1 cellular context compared by ENCODE assay signal in genomic region chr14:105300542-105301102, GRCh38.
TF ChIP-seq lines count a peak whose summit lies in the region.

Gene BRF1, minus strand, starts transcription at chr14:105301001. Its CDS starts 372 bp downstream, at chr14:105300629.

TF ChIP-seq in H1, 55 proteins besides CTCF, POLR2A, EP300 and RAD21 (continued from another document):
- no peak for TF ChIP-seq CHD7 (IDR thresholded peaks at IDR 0.05; ENCODE audit: insufficient replicate concordance, low read length)
- peak; percentile 69; the same call in 1 of the 2 replicates for TF ChIP-seq BRCA1 (IDR thresholded peaks at IDR 0.05; ENCODE audit: low read depth, low read length)
- no peak for TF ChIP-seq EGR1 (IDR thresholded peaks at IDR 0.05; ENCODE audit: borderline replicate concordance, low read depth, low read length)
- TF ChIP-seq SAP30 (IDR thresholded peaks at IDR 0.05; ENCODE audit: insufficient read depth, insufficient replicate concordance, low read length), result no peak
- no peak for TF ChIP-seq ZNF274 (IDR thresholded peaks at IDR 0.05; ENCODE audit: borderline replicate concordance, extremely low read depth, low read length)
- no peak for TF ChIP-seq TEAD4 (IDR thresholded peaks at IDR 0.05; ENCODE audit: low read depth, low read length)
- TF ChIP-seq CREB1 (IDR thresholded peaks at IDR 0.05), result no peak
- no peak for TF ChIP-seq EZH2 (IDR thresholded peaks at IDR 0.05; ENCODE audit: low read depth, low read length, severe bottlenecking)
- no peak for TF ChIP-seq CBX8 (IDR thresholded peaks at IDR 0.05; ENCODE audit: borderline replicate concordance, low read depth, low read length)
- no peak for TF ChIP-seq FOSL1 (IDR thresholded peaks at IDR 0.05; ENCODE audit: insufficient read depth, low read depth, low read length)
- no peak for TF ChIP-seq HDAC6 (IDR thresholded peaks at IDR 0.05; ENCODE audit: low read depth, low read length)
- TF ChIP-seq HDAC2 (IDR thresholded peaks at IDR 0.05; ENCODE audit: borderline replicate concordance in 1 of 2, low read depth in 2 of 2, low read length in 2 of 2), result no peak
- no peak; the same call in 1 of the 2 replicates for TF ChIP-seq TBP (IDR thresholded peaks at IDR 0.05; ENCODE audit: low read depth, low read length)
- TF ChIP-seq CHD2 (IDR thresholded peaks at IDR 0.05; ENCODE audit: low read length), result peak; percentile 89
- no peak; the same call in 1 of the 2 replicates for TF ChIP-seq BACH1 (IDR thresholded peaks at IDR 0.05; ENCODE audit: low read length)
- TF ChIP-seq POU5F1 (IDR thresholded peaks at IDR 0.05; ENCODE audit: low read depth, low read length), result no peak
- TF ChIP-seq ATF2 (IDR thresholded peaks at IDR 0.05; ENCODE audit: low read length), result no peak
- no peak for TF ChIP-seq ASH2L (IDR thresholded peaks at IDR 0.05; ENCODE audit: low read length)
- TF ChIP-seq MAFK (IDR thresholded peaks at IDR 0.05; ENCODE audit: low read depth, low read length), result no peak
- no peak for TF ChIP-seq CHD1 (IDR thresholded peaks at IDR 0.05; ENCODE audit: low read depth, low read length)
- TF ChIP-seq SIX5 (IDR thresholded peaks at IDR 0.05; ENCODE audit: low read depth, low read length), result no peak
- TF ChIP-seq KDM5A (IDR thresholded peaks at IDR 0.05; ENCODE audit: low read length), result no peak
- no peak for TF ChIP-seq KDM1A (IDR thresholded peaks at IDR 0.05; ENCODE audit: borderline replicate concordance, low read length)
- no peak for TF ChIP-seq YY1 (IDR thresholded peaks at IDR 0.05; ENCODE audit: low read depth, low read length)
- TF ChIP-seq NRF1 (IDR thresholded peaks at IDR 0.05; ENCODE audit: low read depth, low read length), result no peak
- peak; percentile 51 for TF ChIP-seq KDM4A (IDR thresholded peaks at IDR 0.05; ENCODE audit: low read depth, low read length, severe bottlenecking)
- TF ChIP-seq CBX5 (IDR thresholded peaks at IDR 0.05; ENCODE audit: low read depth, low read length), result no peak
- no peak for TF ChIP-seq RNF2 (IDR thresholded peaks at IDR 0.05; ENCODE audit: borderline replicate concordance, low read depth, low read length, missing control alignments, poor library complexity, severe bottlenecking)
- TF ChIP-seq GABPA (IDR thresholded peaks at IDR 0.05; ENCODE audit: borderline replicate concordance, insufficient read depth, low read length), result 0 out of 2 replicates have a peak, but pooled peaks have one; percentile 12
- TF ChIP-seq TCF12 (IDR thresholded peaks at IDR 0.05; ENCODE audit: low read depth, low read length), result no peak
- no peak; the same call in 1 of the 2 replicates for TF ChIP-seq POLR2AphosphoS5 (IDR thresholded peaks at IDR 0.05; ENCODE audit: low read depth, low read length)
- peak; percentile 86; the same call in 1 of the 2 replicates for TF ChIP-seq RBBP5 (IDR thresholded peaks at IDR 0.05; ENCODE audit: borderline replicate concordance, low read depth, low read length)
- TF ChIP-seq SIN3A (conservative IDR thresholded peaks at IDR 0.05 in 1 of 2, IDR thresholded peaks at IDR 0.05 in 1 of 2; ENCODE audit: low read depth in 1 of 2, low read length in 2 of 2), result peak in 1 of 2 experiments; percentile 47; a peak in 1 of 4 replicates
- TF ChIP-seq ATF3 (IDR thresholded peaks at IDR 0.05; ENCODE audit: insufficient read depth, low read depth, low read length), result no peak
- no peak for TF ChIP-seq SP1 (IDR thresholded peaks at IDR 0.05; ENCODE audit: low read depth, low read length)
- no peak for TF ChIP-seq RXRA (IDR thresholded peaks at IDR 0.05; ENCODE audit: insufficient read depth, low read depth, low read length)
- no peak for TF ChIP-seq CTBP2 (IDR thresholded peaks at IDR 0.05; ENCODE audit: borderline replicate concordance, insufficient read depth, insufficient read length, low read length)
- no peak for TF ChIP-seq SP4 (IDR thresholded peaks at IDR 0.05; ENCODE audit: low read length)
- TF ChIP-seq GTF2F1 (IDR thresholded peaks at IDR 0.05; ENCODE audit: borderline replicate concordance, low read depth, low read length), result no peak
- no peak for TF ChIP-seq BCL11A (IDR thresholded peaks at IDR 0.05; ENCODE audit: low read depth in 2 of 2, low read length in 2 of 2)
- TF ChIP-seq SRF (IDR thresholded peaks at IDR 0.05; ENCODE audit: low read depth, low read length), result no peak
- TF ChIP-seq MAX (IDR thresholded peaks at IDR 0.05), result peak; percentile 13; the same call in 1 of the 2 replicates
- TF ChIP-seq E2F6 (IDR thresholded peaks at IDR 0.05), result no peak
- peak; percentile 72 for TF ChIP-seq TAF7 (optimal IDR thresholded peaks at IDR 0.05; ENCODE audit: borderline replicate concordance, low read depth, low read length)
- no peak for TF ChIP-seq CEBPB (IDR thresholded peaks at IDR 0.05; ENCODE audit: low read depth, low read length)
- TF ChIP-seq NANOG (IDR thresholded peaks at IDR 0.05; ENCODE audit: insufficient read depth, low read depth, low read length, poor library complexity, severe bottlenecking), result no peak
- no peak for TF ChIP-seq SP2 (IDR thresholded peaks at IDR 0.05; ENCODE audit: low read length)
- TF ChIP-seq RFX5 (IDR thresholded peaks at IDR 0.05; ENCODE audit: borderline replicate concordance, low read depth, low read length), result no peak
- TF ChIP-seq SIRT6 (IDR thresholded peaks at IDR 0.05; ENCODE audit: low read length), result no peak
- no peak for TF ChIP-seq JUN (IDR thresholded peaks at IDR 0.05; ENCODE audit: low read depth, low read length)
- no peak for TF ChIP-seq USF2 (IDR thresholded peaks at IDR 0.05; ENCODE audit: low read length)
- peak; percentile 64 for TF ChIP-seq TAF1 (IDR thresholded peaks at IDR 0.05; ENCODE audit: low read depth, low read length)
- peak; percentile 83 for TF ChIP-seq PHF8 (conservative IDR thresholded peaks at IDR 0.05; ENCODE audit: low read depth, low read length)
- no peak for TF ChIP-seq SUZ12 (IDR thresholded peaks at IDR 0.05; ENCODE audit: low read length)
